In the genomic region with DNA sequence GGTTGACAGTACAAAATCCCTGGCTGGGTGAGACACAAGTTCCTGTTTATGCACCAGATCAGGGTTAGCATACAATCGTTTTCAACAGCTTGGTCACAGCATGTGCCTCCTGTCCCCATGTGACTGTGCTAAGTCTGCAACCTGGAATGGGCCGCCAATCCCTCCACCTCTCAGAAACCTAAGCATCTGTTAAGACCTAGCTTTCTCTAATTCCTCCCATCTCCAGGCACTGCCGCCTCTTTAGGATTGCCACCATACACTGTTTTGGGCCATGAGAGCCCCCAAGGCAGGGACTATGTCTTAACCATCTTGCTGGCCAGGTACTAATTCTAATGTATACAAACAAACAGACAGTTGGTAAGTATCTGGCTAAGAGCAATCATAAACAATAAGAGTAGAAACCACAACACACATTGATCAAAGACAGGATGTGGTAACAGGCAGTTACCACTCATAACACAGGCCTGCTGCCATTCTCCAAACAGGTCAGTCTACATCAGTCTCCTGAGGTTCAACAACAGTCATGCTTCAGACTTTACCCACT, we compare ENCODE assay signal across 10 cellular contexts. TPM values are rescaled to one million over a fixed set of nuclear protein-coding genes. Genes with fewer than 3 reads are reported as not detected.
DNase-seq lines count a peak whose midpoint lies in the region; ATAC-seq, FAIRE-seq and TF ChIP-seq lines count a peak whose summit lies in the region.
"Had no signal": no experiment of that assay in that cellular context is flagged by ENCODE, and none has a peak within 500 bp of the region (broad histone marks: within the 10 kb centered on the region; RNA-seq: fewer than 3 reads in every experiment).

No MANE protein-coding gene starts in this region.

- no peaks in the 10 kb centered on the region for H3K27me3 Mint-ChIP-seq in activated CD8-positive, alpha-beta T cell treated with anti-CD3 and anti-CD28 coated beads, Interleukin-2, amount 10 ng/mL, durations not matched to agents 7 days and 5 days (ENCODE audit: low read depth)
- no peaks in the 10 kb centered on the region for H3K27me3 Mint-ChIP-seq in natural killer cell (ENCODE audit: low read depth in 2 of 2)

- H4K91ac ChIP-seq in neuronal stem cell (ENCODE audit: low read depth, low read length, poor library complexity), result no peak overlapping the region

- no peak overlapping the region for H2BK15ac ChIP-seq in neuronal stem cell (ENCODE audit: low read length)

- no peaks in the 10 kb centered on the region for H3K79me1 ChIP-seq in neuronal stem cell (ENCODE audit: low read depth, low read length)

- peak overlapping the region; percentile 9 for H3K4me3 Mint-ChIP-seq in activated CD8-positive, alpha-beta T cell treated with anti-CD3 and anti-CD28 coated beads, Interleukin-2, amount 10 ng/mL, durations not matched to agents 7 days and 5 days
- peak overlapping the region; percentile 31 for H3K4me3 Mint-ChIP-seq in natural killer cell

- H2AFZ ChIP-seq in neuronal stem cell (ENCODE audit: low read length), result no peak overlapping the region

- DNase-seq in GM19239 (ENCODE audit: insufficient read length, low spot score) (no peak), natural killer cell (no peak), ecto neural progenitor cell (ENCODE audit: low spot score) (no peak), neuronal stem cell (ENCODE audit: low spot score) (no peak), LoVo (ENCODE audit: low spot score) (no peak)
- peak; percentile 67 for DNase-seq in activated CD8-positive, alpha-beta T cell treated with anti-CD3 and anti-CD28 coated beads, Interleukin-2, amount 10 ng/mL, durations not matched to agents 7 days and 5 days
- DNase-seq: NCI-H146 had no signal

- H4K8ac ChIP-seq in neuronal stem cell (ENCODE audit: low read depth, low read length), result no peak overlapping the region

- H3K4me3 ChIP-seq in neuronal stem cell (ENCODE audit: low read length in 2 of 2), result no peak overlapping the region

- FAIRE-seq in GM19239 (lab: Jason Lieb, UNC), result peak; percentile 52
- FAIRE-seq: endothelial cell of umbilical vein had no signal

- ATAC-seq in HG03342 (IDR thresholded peaks at IDR 0.05; ENCODE audit: unreplicated experiment) (peak; percentile 84), natural killer cell (peak; percentile 54 to 69 (median 62)), HG02763 (IDR thresholded peaks at IDR 0.05; ENCODE audit: unreplicated experiment) (no peak)
- ATAC-seq in activated CD8-positive, alpha-beta T cell treated with anti-CD3 and anti-CD28 coated beads, Interleukin-2, amount 10 ng/mL, durations not matched to agents 7 days and 5 days, result peak; percentile 95

- no peak overlapping the region for H2BK5ac ChIP-seq in neuronal stem cell (ENCODE audit: low read length)

- intact Hi-C loops in natural killer cell (cut with micrococcal nuclease), result no loop called here

- H3K4me2 ChIP-seq in neuronal stem cell (ENCODE audit: insufficient read depth, low read length, poor library complexity, severe bottlenecking), result no peak overlapping the region

- H2BK12ac ChIP-seq in neuronal stem cell (ENCODE audit: low read length), result no peak overlapping the region

- H3K23ac ChIP-seq in neuronal stem cell (ENCODE audit: low read depth, low read length, poor library complexity), result no peak overlapping the region

- no peak overlapping the region for H2AK5ac ChIP-seq in neuronal stem cell (ENCODE audit: low read depth, low read length)

- peaks cover 57% of the 10 kb centered on the region for H3K36me3 Mint-ChIP-seq in activated CD8-positive, alpha-beta T cell treated with anti-CD3 and anti-CD28 coated beads, Interleukin-2, amount 10 ng/mL, durations not matched to agents 7 days and 5 days (ENCODE audit: low read depth)
- H3K36me3 Mint-ChIP-seq in natural killer cell, result peaks cover 18% of the 10 kb centered on the region

- H3K27ac Mint-ChIP-seq in activated CD8-positive, alpha-beta T cell treated with anti-CD3 and anti-CD28 coated beads, Interleukin-2, amount 10 ng/mL, durations not matched to agents 7 days and 5 days, result peak overlapping the region; percentile 82
- H3K27ac Mint-ChIP-seq in natural killer cell, result peak overlapping the region; percentile 47 to 69

- CTCF ChIA-PET in activated CD8-positive, alpha-beta T cell treated with anti-CD3 and anti-CD28 coated beads, Interleukin-2, amount 10 ng/mL, durations not matched to agents 7 days and 5 days (lab: Charles Lee), result interaction anchor here (1.0 to 1.9 kb wide), 3 partner anchors 9 to 59 kb away, joined by 3 to 8 read pairs (median 4); partner anchors contain the start of gene VIPR1

- no peak overlapping the region for H3K27ac ChIP-seq in neuronal stem cell (replicated peaks; ENCODE audit: low read length)

- H3K4ac ChIP-seq in neuronal stem cell (ENCODE audit: low read length), result no peak overlapping the region

- H3K9me3 Mint-ChIP-seq in activated CD8-positive, alpha-beta T cell treated with anti-CD3 and anti-CD28 coated beads, Interleukin-2, amount 10 ng/mL, durations not matched to agents 7 days and 5 days (ENCODE audit: insufficient read depth), result no peaks in the 10 kb centered on the region
- no peaks in the 10 kb centered on the region for H3K9me3 Mint-ChIP-seq in natural killer cell

- no peak for TF ChIP-seq CTCF in natural killer cell (IDR thresholded peaks at IDR 0.05)

- no peak overlapping the region for H3K9ac ChIP-seq in neuronal stem cell (ENCODE audit: low read depth, low read length, poor library complexity)

- WGBS in neuronal stem cell (ENCODE audit: extremely low coverage in 2 of 2, insufficient read length in 2 of 2, insufficient replicate concordance in 1 of 2), 2 donors, result no CpG with 5 or more reads among the region's 3 CpGs

- H3K36me3 ChIP-seq in neuronal stem cell (replicated peaks in 1 of 2; ENCODE audit: control insufficient read depth in 2 of 2, insufficient read depth in 2 of 2, low read length in 2 of 2), result peaks cover 24 to 96% of the 10 kb centered on the region in 2 donors

- H3K9me3 ChIP-seq in neuronal stem cell (replicated peaks in 1 of 2; ENCODE audit: control insufficient read depth in 2 of 2, insufficient read depth in 1 of 2, low read depth in 1 of 2, low read length in 2 of 2), result no peaks in the 10 kb centered on the region

- POLR2A ChIA-PET in activated CD8-positive, alpha-beta T cell treated with anti-CD3 and anti-CD28 coated beads, Interleukin-2, amount 10 ng/mL, durations not matched to agents 7 days and 5 days (lab: Charles Lee), result interaction anchor here (0.6 to 1.7 kb wide), 3 partner anchors 34 to 135 kb away, joined by 3 to 4 read pairs (median 4); partner anchors contain the start of genes NKTR and SS18L2

- H3K18ac ChIP-seq in neuronal stem cell (ENCODE audit: low read length), result no peak overlapping the region

- H3K27me3 ChIP-seq in neuronal stem cell (ENCODE audit: control insufficient read depth in 3 of 3, insufficient read depth in 3 of 3, low read depth in 1 of 3, low read length in 3 of 3), result no peaks in the 10 kb centered on the region

- peaks cover 27% of the 10 kb centered on the region for H3K4me1 Mint-ChIP-seq in activated CD8-positive, alpha-beta T cell treated with anti-CD3 and anti-CD28 coated beads, Interleukin-2, amount 10 ng/mL, durations not matched to agents 7 days and 5 days (ENCODE audit: low read depth)
- peaks cover 13 to 14% of the 10 kb centered on the region in 2 donors for H3K4me1 Mint-ChIP-seq in natural killer cell

- H2BK120ac ChIP-seq in neuronal stem cell (ENCODE audit: low read depth, low read length), result no peak overlapping the region

- H3K4me1 ChIP-seq in neuronal stem cell (ENCODE audit: control insufficient read depth in 2 of 2, insufficient read depth in 1 of 2, low read depth in 1 of 2, low read length in 2 of 2), result no peaks in the 10 kb centered on the region

- H3K14ac ChIP-seq in neuronal stem cell (ENCODE audit: low read length), result no peak overlapping the region

RNA-seq across cellular contexts. Expression of gene SEC22C, which starts 25.6 kb away (rescaled TPM):
- 10 to 100 TPM; 49.3 to 51.4 TPM for total RNA-seq in activated CD8-positive, alpha-beta T cell treated with anti-CD3 and anti-CD28 coated beads, Interleukin-2, amount 10 ng/mL, durations not matched to agents 7 days and 5 days
- total RNA-seq in natural killer cell, result 10 to 100 TPM; 51.3 to 60.4 (median 55.9) TPM
- polyA plus RNA-seq in neuronal stem cell (2013, experiment 1 of 2), result 30.9 TPM
- 29.4 TPM for polyA plus RNA-seq in neuronal stem cell (2013, experiment 2 of 2)

RNA-seq across cellular contexts. Expression of gene SS18L2, which starts 34.5 kb away (rescaled TPM):
- 10 to 100 TPM; 68.6 to 68.7 TPM for total RNA-seq in activated CD8-positive, alpha-beta T cell treated with anti-CD3 and anti-CD28 coated beads, Interleukin-2, amount 10 ng/mL, durations not matched to agents 7 days and 5 days
- 10 to 100 TPM; 33.5 to 47.6 (median 33.9) TPM for total RNA-seq in natural killer cell
- polyA plus RNA-seq in neuronal stem cell (2013, experiment 1 of 2), result 75.6 TPM
- 77.7 TPM for polyA plus RNA-seq in neuronal stem cell (2013, experiment 2 of 2)

RNA-seq across cellular contexts. Expression of gene NKTR, which starts 44.3 kb away (rescaled TPM):
- 10 to 100 TPM; 85.9 to 90.3 TPM for total RNA-seq in activated CD8-positive, alpha-beta T cell treated with anti-CD3 and anti-CD28 coated beads, Interleukin-2, amount 10 ng/mL, durations not matched to agents 7 days and 5 days
- 100 to 1,000 TPM; 212 to 252 (median 217) TPM for total RNA-seq in natural killer cell
- 57.4 TPM for polyA plus RNA-seq in neuronal stem cell (2013, experiment 1 of 2)
- polyA plus RNA-seq in neuronal stem cell (2013, experiment 2 of 2), result 60.9 TPM

RNA-seq across cellular contexts. Expression of gene VIPR1, which starts 53.7 kb away (rescaled TPM):
- total RNA-seq in activated CD8-positive, alpha-beta T cell treated with anti-CD3 and anti-CD28 coated beads, Interleukin-2, amount 10 ng/mL, durations not matched to agents 7 days and 5 days, result 1 to 10 TPM; 9.1 to 9.5 TPM
- 1 to 10 TPM; 2.3 to 3.1 (median 2.4) TPM for total RNA-seq in natural killer cell
- 1.1 TPM for polyA plus RNA-seq in neuronal stem cell (2013, experiment 1 of 2)
- polyA plus RNA-seq in neuronal stem cell (2013, experiment 2 of 2), result 1.00 TPM
